Comparison of ENCODE assay signal across 30 cellular contexts in genomic region chr4:76127754-76128153, GRCh38. TPM values are rescaled to one million over a fixed set of nuclear protein-coding genes. Genes with fewer than 3 reads are reported as not detected.
"Had no signal": no experiment of that assay in that cellular context is flagged by ENCODE, and none has a peak within 500 bp of the region (broad histone marks: within the 10 kb centered on the region; RNA-seq: fewer than 3 reads in every experiment).

No MANE protein-coding gene starts in this region.

- H3K27ac ChIP-seq: hepatocyte, lower lobe of right lung, neural progenitor cell, neutrophil, parathyroid adenoma, skin epidermis, stomach, testis, thyroid gland, transverse colon, upper lobe of left lung, vagina had no signal

- H3K4me2 ChIP-seq: hepatocyte, neural progenitor cell had no signal

- H3K9ac ChIP-seq: neural progenitor cell, parathyroid adenoma had no signal

- H3K4me3 ChIP-seq: hepatocyte, lower lobe of right lung, neural progenitor cell, skin epidermis, stomach, testis, thyroid gland, transverse colon, upper lobe of left lung, vagina had no signal

- ATAC-seq: left lobe of liver; left ventricle myocardium superior; lower lobe of right lung; naive thymus-derived CD8-positive, alpha-beta T cell; right cardiac atrium; sciatic nerve; stimulated activated naive B cell treated with anti-CD40 and anti-IgM and Interleukin-4, amounts not matched to agents 10 μg/mL and 1 μg/mL and 100 μg/mL, for 72 hours; stimulated activated naive CD8-positive, alpha-beta T cell treated with anti-CD3 and anti-CD28 coated beads, Interleukin-15, Interleukin-2, amounts not matched to agents 100 U/mL and 50 U/mL, for 24 hours had no signal

- H3K4me1 ChIP-seq: lower lobe of right lung, neural progenitor cell, parathyroid adenoma, stomach, testis, thyroid gland, transverse colon, upper lobe of left lung, vagina had no signal

- DNase-seq: islet precursor cell; left ventricle myocardium superior; lower lobe of right lung; mammary epithelial cell; mesenchymal stem cell; naive thymus-derived CD8-positive, alpha-beta T cell; occipital lobe; retina; right cardiac atrium; stimulated activated CD4-positive, alpha-beta T cell treated with anti-CD3 and anti-CD28 coated beads, Interleukin-12 subunit alpha, Interleukin-12 subunit beta, amount 100 ng/mL, for 4 hours; stimulated activated CD4-positive, alpha-beta T cell treated with anti-CD3 and anti-CD28 coated beads, Interleukin-15, amount 100 ng/mL, for 24 hours; stimulated activated CD4-positive, alpha-beta T cell treated with anti-CD3 and anti-CD28 coated beads, Interleukin-2, amount 100 ng/mL, for 24 hours; stimulated activated CD4-positive, alpha-beta T cell treated with anti-CD3 and anti-CD28 coated beads, Interleukin-4, amount 100 ng/mL, for 1 hour; stimulated activated naive B cell treated with anti-CD40 and anti-IgM and Interleukin-4, amounts not matched to agents 10 μg/mL and 1 μg/mL and 100 μg/mL, for 72 hours; stimulated activated naive CD8-positive, alpha-beta T cell treated with anti-CD3 and anti-CD28 coated beads, Interleukin-15, Interleukin-2, amounts not matched to agents 100 U/mL and 50 U/mL, for 24 hours; stomach; testis; thyroid gland; transverse colon; upper lobe of left lung had no signal

- H3K79me2 ChIP-seq: parathyroid adenoma had no signal

- H2AFZ ChIP-seq: hepatocyte, neural progenitor cell, parathyroid adenoma had no signal

- H3K9me3 ChIP-seq: lower lobe of right lung, neutrophil, stomach, testis, thyroid gland, transverse colon, upper lobe of left lung, vagina had no signal

- H3K27me3 ChIP-seq: hepatocyte, neural progenitor cell, neutrophil, stomach, testis, thyroid gland, transverse colon, upper lobe of left lung, vagina had no signal

RNA-seq across cellular contexts. Expression of gene ART3, which starts 53.2 kb away (rescaled TPM):
- total RNA-seq: kidney epithelial cell; left lobe of liver; lower lobe of right lung; mammary epithelial cell; naive thymus-derived CD8-positive, alpha-beta T cell; osteocyte had no signal
- polyA plus RNA-seq: naive thymus-derived CD8-positive, alpha-beta T cell had no signal
